ENCODE assay signal across 11 cellular contexts in genomic region chr4:1939664-1940509, GRCh38.
DNase-seq lines count a peak whose midpoint lies in the region; ATAC-seq and TF ChIP-seq lines count a peak whose summit lies in the region.
"Had no signal": no experiment of that assay in that cellular context is flagged by ENCODE, and none has a peak within 500 bp of the region (broad histone marks: within the 10 kb centered on the region; RNA-seq: fewer than 3 reads in every experiment).

No MANE protein-coding gene starts in this region.

- H3K4me1 ChIP-seq in SK-N-SH (ENCODE audit: control insufficient read depth in 1 of 2, insufficient read depth in 2 of 2, low read depth in 1 of 2, low read length in 1 of 2): peaks cover 0 to 9% of the 10 kb centered on the region in 2 experiments; a peak in 3 of 4 replicates
- peaks cover 5 to 17% of the 10 kb centered on the region in 2 donors for H3K4me1 ChIP-seq in gastrocnemius medialis
- H3K4me1 ChIP-seq: uterus had no signal

- CTCF ChIA-PET in SK-N-SH (lab: Yijun Ruan, JAX): no interaction called here

- POLR2A ChIA-PET in SK-N-SH (lab: Yijun Ruan, JAX): no interaction called here

- no peaks in the 10 kb centered on the region for H3K9me2 ChIP-seq in SK-N-SH

- TF ChIP-seq CTCF in SK-N-SH (IDR thresholded peaks at IDR 0.05) (no peak), gastrocnemius medialis (IDR thresholded peaks at IDR 0.05 in 4 of 5, conservative IDR thresholded peaks at IDR 0.05 in 1 of 5) (no peak)

- in situ Hi-C loops in gastrocnemius medialis (cut with MboI; ENCODE audit: low sequenced_read_pairs in 4 of 4): no loop called here

- H3K9me3 ChIP-seq in SK-N-SH (no peaks in the 10 kb centered on the region), gastrocnemius medialis (no peaks in the 10 kb centered on the region)
- H3K9me3 ChIP-seq: uterus had no signal

- ATAC-seq in gastrocnemius medialis (peak; percentile 85 to 97), HG03460 (IDR thresholded peaks at IDR 0.05; ENCODE audit: unreplicated experiment) (no peak), GM18907 (IDR thresholded peaks at IDR 0.05; ENCODE audit: unreplicated experiment) (no peak)
- ATAC-seq in stimulated activated naive CD8-positive, alpha-beta T cell treated with anti-CD3 and anti-CD28 coated beads, Interleukin-15, Interleukin-2, amounts not matched to agents 100 U/mL and 50 U/mL, for 24 hours: no peak

- peaks cover 73% of the 10 kb centered on the region for H3K79me2 ChIP-seq in SK-N-SH (ENCODE audit: insufficient read depth)

- H3K36me3 ChIP-seq in SK-N-SH (replicated peaks in 1 of 2; ENCODE audit: control insufficient read depth in 1 of 2, insufficient read depth in 2 of 2, low read length in 1 of 2): peaks cover 58 to 69% of the 10 kb centered on the region in 2 experiments
- peaks cover 0 to 19% of the 10 kb centered on the region in 2 donors for H3K36me3 ChIP-seq in gastrocnemius medialis
- H3K36me3 ChIP-seq: uterus had no signal

- no peaks in the 10 kb centered on the region for H3K27me3 ChIP-seq in SK-N-SH (ENCODE audit: insufficient read depth)
- no peaks in the 10 kb centered on the region for H3K27me3 ChIP-seq in gastrocnemius medialis
- H3K27me3 ChIP-seq: uterus had no signal

- intact Hi-C loops in gastrocnemius medialis (cut with DNase I; ENCODE audit: low total_unique reads): no loop called here

- peaks cover 41% of the 10 kb centered on the region for H3F3A ChIP-seq in SK-N-SH (replicated peaks; ENCODE audit: insufficient read depth)

- H3K4me2 ChIP-seq in SK-N-SH: peak overlapping the region; percentile 54; the same call in 1 of the 2 replicates

- peaks cover 19% of the 10 kb centered on the region; the same call in 1 of the 2 replicates for H4K20me1 ChIP-seq in SK-N-SH (ENCODE audit: insufficient read depth)

- DNase-seq in DMS79 treated with DMSO at 0.1 percent for 48 hours (lab: John Stamatoyannopoulos, UW) (peak; percentile 0), DMS79 (lab: John Stamatoyannopoulos, UW) (no peak), SK-N-SH (no peak), fibroblast of the conjunctiva (ENCODE audit: low read depth) (peak; percentile 79), gastrocnemius medialis (peak in 1 of 2 donors; percentile 24)
- no peak for DNase-seq in stimulated activated naive CD8-positive, alpha-beta T cell treated with anti-CD3 and anti-CD28 coated beads, Interleukin-15, Interleukin-2, amounts not matched to agents 100 U/mL and 50 U/mL, for 24 hours
- DNase-seq: ACHN, hypothalamus, uterus had no signal

- no peak overlapping the region for H2AFZ ChIP-seq in SK-N-SH (ENCODE audit: low read depth)

- TF ChIP-seq POLR2A in gastrocnemius medialis (IDR thresholded peaks at IDR 0.05): no peak

- H3K9ac ChIP-seq in SK-N-SH: no peak overlapping the region

- TF ChIP-seq EP300 in SK-N-SH (IDR thresholded peaks at IDR 0.05; ENCODE audit: borderline replicate concordance in 1 of 2, low read depth in 1 of 2, low read length in 1 of 2): no peak

- WGBS in SK-N-SH (ENCODE audit: low lambda C conversion rate): 65% methylated on average over 11 of the region's 11 CpGs

- peak overlapping the region; percentile 55 to 81 for H3K27ac ChIP-seq in SK-N-SH (ENCODE audit: low read depth in 2 of 2, low read length in 1 of 2)
- peak overlapping the region in 3 of 4 donors; percentile 22 to 71 (median 52) for H3K27ac ChIP-seq in gastrocnemius medialis
- H3K27ac ChIP-seq: uterus had no signal

- no peak for TF ChIP-seq RAD21 in SK-N-SH (IDR thresholded peaks at IDR 0.05; ENCODE audit: low read length)

- H3K4me3 ChIP-seq in SK-N-SH (ENCODE audit: low read depth in 2 of 2, low read length in 1 of 2) (no peak overlapping the region), gastrocnemius medialis (no peak overlapping the region)
- H3K4me3 ChIP-seq: uterus had no signal

TF ChIP-seq in SK-N-SH, 30 proteins besides CTCF, POLR2A, EP300 and RAD21:
- TF ChIP-seq RCOR1 (IDR thresholded peaks at IDR 0.05; ENCODE audit: low read length) (no peak), TCF12 (IDR thresholded peaks at IDR 0.05) (peak; percentile 32; the same call in 1 of the 2 replicates), FOSL2 (IDR thresholded peaks at IDR 0.05; ENCODE audit: borderline replicate concordance, low read depth) (peak; percentile 89; the same call in 1 of the 2 replicates), MAX (IDR thresholded peaks at IDR 0.05; ENCODE audit: low read depth) (peak; percentile 66), POLR2AphosphoS5 (IDR thresholded peaks at IDR 0.05; ENCODE audit: low read depth, low read length) (no peak; the same call in 1 of the 2 replicates), NRF1 (IDR thresholded peaks at IDR 0.05; ENCODE audit: low read depth, low read length) (no peak), YY1 (IDR thresholded peaks at IDR 0.05; ENCODE audit: low read depth) (0 out of 2 replicates have a peak, but pooled peaks have one; percentile 37), NFIC (IDR thresholded peaks at IDR 0.05; ENCODE audit: borderline replicate concordance) (peak; percentile 58; the same call in 1 of the 2 replicates), PBX3 (IDR thresholded peaks at IDR 0.05) (0 out of 2 replicates have a peak, but pooled peaks have one; percentile 18), JUND (IDR thresholded peaks at IDR 0.05) (peak; percentile 64), ZBTB33 (IDR thresholded peaks at IDR 0.05; ENCODE audit: borderline replicate concordance, low read depth) (no peak), TAF1 (IDR thresholded peaks at IDR 0.05; ENCODE audit: borderline replicate concordance, low read depth, low read length) (no peak), SIN3A (IDR thresholded peaks at IDR 0.05; ENCODE audit: borderline replicate concordance, low read depth, low read length) (no peak)

Comparison
In these comparisons a context has a peak if more than half of its experiments do, and no peak if none do; other contexts are left out.
1. DNase-seq: peak in DMS79 treated with DMSO at 0.1 percent for 48 hours (single experiment) and fibroblast of the conjunctiva (single experiment); none in DMS79 (single experiment), SK-N-SH (single experiment) and stimulated activated naive CD8-positive, alpha-beta T cell treated with anti-CD3 and anti-CD28 coated beads, Interleukin-15, Interleukin-2, amounts not matched to agents 100 U/mL and 50 U/mL, for 24 hours (single experiment).
2. ATAC-seq: peak in gastrocnemius medialis (2 of 2); none in HG03460 (single experiment), stimulated activated naive CD8-positive, alpha-beta T cell treated with anti-CD3 and anti-CD28 coated beads, Interleukin-15, Interleukin-2, amounts not matched to agents 100 U/mL and 50 U/mL, for 24 hours (single experiment) and GM18907 (single experiment).